ENCODE assay signal across 9 cellular contexts in genomic region chr7:84193787-84194186, GRCh38. TPM values are rescaled to one million over a fixed set of nuclear protein-coding genes. Genes with fewer than 3 reads are reported as not detected.
DNase-seq lines count a peak whose midpoint lies in the region; TF ChIP-seq lines count a peak whose summit lies in the region.
"Had no signal": no experiment of that assay in that cellular context is flagged by ENCODE, and none has a peak within 500 bp of the region (broad histone marks: within the 10 kb centered on the region; RNA-seq: fewer than 3 reads in every experiment).

No MANE protein-coding gene starts in this region.

- H3K36me3 Mint-ChIP-seq in Caco-2 (ENCODE audit: insufficient read depth, unreplicated experiment): peaks cover 6% of the 10 kb centered on the region

- POLR2A ChIA-PET in Caco-2 (lab: Charles Lee): no interaction called here

- CTCF ChIA-PET in Caco-2 (lab: Charles Lee): no interaction called here

- no TSS peak for BruUV-seq in Caco-2 (replicated peaks; lab: Mats Ljungman, UMichigan)

- no peaks in the 10 kb centered on the region for H3K9me3 ChIP-seq in Caco-2
- H3K9me3 ChIP-seq in MG63: no peaks in the 10 kb centered on the region
- no peaks in the 10 kb centered on the region for H3K9me3 ChIP-seq in endocrine pancreas (ENCODE audit: control insufficient read depth, low read length)
- no peaks in the 10 kb centered on the region for H3K9me3 ChIP-seq in muscle layer of duodenum (ENCODE audit: control insufficient read depth in 1 of 2, low read length in 2 of 2)

- H3K4me3 ChIP-seq in Caco-2 (ENCODE audit: low read depth, low read length) (peak overlapping the region; percentile 58), MG63 (peak overlapping the region; percentile 63), endocrine pancreas (ENCODE audit: control insufficient read depth, insufficient read depth, low read length) (peak overlapping the region; percentile 96), muscle layer of duodenum (ENCODE audit: low read depth in 1 of 2, low read length in 2 of 2) (peak overlapping the region; percentile 58 to 77), coronary artery (no peak overlapping the region)

- peaks cover 14% of the 10 kb centered on the region for H3K4me1 ChIP-seq in Caco-2
- peaks cover 18% of the 10 kb centered on the region for H3K4me1 ChIP-seq in endocrine pancreas (ENCODE audit: control insufficient read depth, insufficient read depth, low read length)
- no peaks in the 10 kb centered on the region for H3K4me1 ChIP-seq in muscle layer of duodenum (ENCODE audit: control insufficient read depth in 1 of 2, insufficient read depth in 2 of 2, low read length in 2 of 2)

- DNase-seq in Caco-2 (no peak), MG63 (no peak), CD1c-positive myeloid dendritic cell (ENCODE audit: extremely low spot score) (no peak), NCI-H1694 treated with DMSO at 0.1 percent for 48 hours (lab: John Stamatoyannopoulos, UW) (no peak), coronary artery (ENCODE audit: low spot score) (no peak)
- no peak for DNase-seq in activated CD4-positive, alpha-beta T cell treated with anti-CD3 and anti-CD28 coated beads for 1 hour
- DNase-seq: activated CD4-positive, alpha-beta T cell treated with anti-CD3 and anti-CD28 coated beads, Interleukin-2, amount 50 U/mL, for 1 hour had no signal

- TF ChIP-seq CTCF in Caco-2 (IDR thresholded peaks at IDR 0.05; ENCODE audit: insufficient read depth in 1 of 2, low read depth in 1 of 2, low read length in 1 of 2, severe bottlenecking in 1 of 2, unreplicated experiment in 1 of 2): no peak
- no peak for TF ChIP-seq CTCF in coronary artery (IDR thresholded peaks at IDR 0.05)

- H3K27ac ChIP-seq in muscle layer of duodenum (ENCODE audit: low read length) (peak overlapping the region; percentile 64), coronary artery (no peak overlapping the region)

- no peaks in the 10 kb centered on the region for H3K36me3 ChIP-seq in Caco-2 (ENCODE audit: control insufficient read depth, insufficient read depth, low read length)
- H3K36me3 ChIP-seq in MG63: no peaks in the 10 kb centered on the region
- no peaks in the 10 kb centered on the region for H3K36me3 ChIP-seq in endocrine pancreas (ENCODE audit: control insufficient read depth, insufficient read depth, low read length)
- no peaks in the 10 kb centered on the region for H3K36me3 ChIP-seq in muscle layer of duodenum (ENCODE audit: control insufficient read depth in 1 of 2, insufficient read depth in 2 of 2, low read length in 2 of 2)

- no peaks in the 10 kb centered on the region for H3K9me3 Mint-ChIP-seq in Caco-2 (ENCODE audit: unreplicated experiment)

- intact Hi-C loops in Caco-2 (cut with micrococcal nuclease; ENCODE audit: unreplicated experiment): loop anchor here (2.0 to 10.0 kb wide), 3 partner anchors 144 to 829 kb away; no protein-coding TSS in a partner anchor

- peak overlapping the region; percentile 45 for H3K27ac Mint-ChIP-seq in Caco-2 (ENCODE audit: unreplicated experiment)

- no peak overlapping the region for H3K9ac ChIP-seq in endocrine pancreas (ENCODE audit: control insufficient read depth, insufficient read depth, low read length)

- H3K27me3 ChIP-seq in Caco-2 (replicated peaks; ENCODE audit: control insufficient read depth, insufficient read depth, low read length) (no peaks in the 10 kb centered on the region), MG63 (no peaks in the 10 kb centered on the region), endocrine pancreas (ENCODE audit: control insufficient read depth, insufficient read depth, low read length) (no peaks in the 10 kb centered on the region), muscle layer of duodenum (ENCODE audit: low read depth, low read length) (no peaks in the 10 kb centered on the region)

- H3K4me3 Mint-ChIP-seq in Caco-2 (ENCODE audit: unreplicated experiment): peak overlapping the region; percentile 83

- H3K27me3 Mint-ChIP-seq in Caco-2 (ENCODE audit: insufficient read depth, unreplicated experiment): no peaks in the 10 kb centered on the region

- peaks cover 24% of the 10 kb centered on the region for H3K4me1 Mint-ChIP-seq in Caco-2 (ENCODE audit: low read depth, unreplicated experiment)

RNA-seq across cellular contexts. Expression of gene SEMA3A, which starts 0.8 kb away (rescaled TPM):
- 55.1 and 55.4 TPM in 2 replicates for total RNA-seq in Caco-2 (2022)
- total RNA-seq in MG63 (2014; rRNA removed; shearing (Covaris generic); ENCODE audit: low replicate concordance): 72.6 and 89.1 TPM in 2 replicates
